20 cellular contexts compared by ENCODE assay signal in the genomic region with DNA sequence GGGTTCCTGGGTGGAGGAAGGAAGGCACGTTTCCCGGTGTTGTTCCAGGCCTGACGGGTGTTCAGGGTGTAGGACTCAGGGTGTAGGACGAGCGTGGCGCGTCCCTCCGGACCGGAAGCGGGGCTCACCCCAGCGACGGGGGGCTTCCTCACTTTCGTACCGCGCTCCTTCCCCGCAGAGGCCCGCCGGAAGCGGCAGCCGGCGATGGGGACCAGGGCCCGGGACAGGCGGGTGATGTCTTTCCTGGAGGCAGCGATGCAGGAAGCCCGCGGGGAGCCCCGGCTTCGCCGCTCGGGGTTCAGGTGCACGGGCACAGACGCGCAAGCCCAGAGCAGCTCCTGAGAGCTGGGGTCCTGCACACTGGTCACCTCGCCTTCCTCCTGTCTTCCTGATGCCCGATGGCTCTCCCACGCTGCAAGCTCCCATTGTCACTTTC. TPM values are rescaled to one million over a fixed set of nuclear protein-coding genes. Genes with fewer than 3 reads are reported as not detected.
DNase-seq lines count a peak whose midpoint lies in the region; ATAC-seq, FAIRE-seq and TF ChIP-seq lines count a peak whose summit lies in the region.
"Had no signal": no experiment of that assay in that cellular context is flagged by ENCODE, and none has a peak within 500 bp of the region (broad histone marks: within the 10 kb centered on the region; RNA-seq: fewer than 3 reads in every experiment).

No MANE protein-coding gene starts in this region.

- H3K36me3 ChIP-seq in left ventricle myocardium inferior (no peaks in the 10 kb centered on the region), heart left ventricle (no peaks in the 10 kb centered on the region), HepG2 (replicated peaks in 1 of 2; ENCODE audit: control insufficient read depth in 1 of 2, insufficient read depth in 2 of 2, low read length in 2 of 2) (no peaks in the 10 kb centered on the region), testis (ENCODE audit: low read depth, missing control alignments) (no peaks in the 10 kb centered on the region)
- H3K36me3 ChIP-seq: lower lobe of right lung, sigmoid colon had no signal

- TF ChIP-seq EP300 in HepG2 (IDR thresholded peaks at IDR 0.05; ENCODE audit: low read depth in 2 of 2, low read length in 2 of 2) (no peak), HepG2 (CRISPR knock-in tag; IDR thresholded peaks at IDR 0.05; ENCODE audit: borderline replicate concordance) (no peak)

- H3K79me2 ChIP-seq in HepG2 (ENCODE audit: insufficient read depth, low read length): no peaks in the 10 kb centered on the region

- POLR2A ChIA-PET in HepG2 (lab: Yijun Ruan, JAX): no interaction called here

- H3K27ac Mint-ChIP-seq in activated naive CD8-positive, alpha-beta T cell treated with anti-CD3 and anti-CD28 coated beads for 36 hours: no peak overlapping the region
- H3K27ac Mint-ChIP-seq: brain had no signal

- ATAC-seq in heart left ventricle (no peak), HepG2 (no peak; the same call in 2 of the 3 replicates)

- no peak for TF ChIP-seq RAD21 in HepG2 (CRISPR knock-in tag; IDR thresholded peaks at IDR 0.05)

- no peaks in the 10 kb centered on the region for H3K36me3 Mint-ChIP-seq in activated naive CD8-positive, alpha-beta T cell treated with anti-CD3 and anti-CD28 coated beads for 36 hours
- H3K36me3 Mint-ChIP-seq: brain had no signal

- H3K27me3 Mint-ChIP-seq in activated naive CD8-positive, alpha-beta T cell treated with anti-CD3 and anti-CD28 coated beads for 36 hours: peaks cover 56% of the 10 kb centered on the region

- CTCF ChIA-PET in HepG2 (lab: Yijun Ruan, JAX; ENCODE audit: low intra/inter-chr PET ratio, low total read pairs): no interaction called here

- peaks cover 10% of the 10 kb centered on the region for H3K4me1 Mint-ChIP-seq in activated naive CD8-positive, alpha-beta T cell treated with anti-CD3 and anti-CD28 coated beads for 36 hours
- H3K4me1 Mint-ChIP-seq: brain, neural crest cell had no signal

- intact Hi-C loops in left ventricle myocardium inferior (cut with micrococcal nuclease) (no loop called here), heart left ventricle (cut with DNase I) (no loop called here), HepG2 (cut with micrococcal nuclease; ENCODE audit: unreplicated experiment) (no loop called here), testis (cut with DNase I; ENCODE audit: low total_unique reads) (no loop called here)

- H4K20me1 ChIP-seq in HepG2 (ENCODE audit: insufficient read depth, low read length): no peaks in the 10 kb centered on the region

- H3K9me3 Mint-ChIP-seq in activated naive CD8-positive, alpha-beta T cell treated with anti-CD3 and anti-CD28 coated beads for 36 hours: peaks cover 7% of the 10 kb centered on the region

- no peak overlapping the region for H3K9ac ChIP-seq in HepG2 (ENCODE audit: insufficient read depth, low read depth, low read length)

- H3K4me2 ChIP-seq in HepG2 (ENCODE audit: low read depth, low read length): peak overlapping the region; percentile 47

- peak overlapping the region; percentile 17 for H3K4me3 ChIP-seq in left ventricle myocardium inferior
- H3K4me3 ChIP-seq in heart left ventricle: no peak overlapping the region
- peak overlapping the region in 1 of 3 experiments; percentile 23; a peak in 1 of 6 replicates for H3K4me3 ChIP-seq in HepG2 (replicated peaks in 1 of 3; ENCODE audit: insufficient read depth in 1 of 3, low read depth in 2 of 3, low read length in 3 of 3)
- peak overlapping the region; percentile 29 to 32 for H3K4me3 ChIP-seq in testis
- H3K4me3 ChIP-seq: lower lobe of right lung, sigmoid colon had no signal

- in situ Hi-C loops in HepG2 (cut with HindIII; ENCODE audit: extremely low pct_ligation_motif_present, low pct_unique_long_range_greater_than_20kb): no loop called here

- no peak overlapping the region for H2AFZ ChIP-seq in HepG2 (ENCODE audit: low read length)

- no peak for DNase-seq in left ventricle myocardium inferior
- no peak for DNase-seq in heart left ventricle
- DNase-seq in activated naive CD8-positive, alpha-beta T cell treated with anti-CD3 and anti-CD28 coated beads for 36 hours: peak; percentile 24
- DNase-seq in HepG2 (ENCODE audit: low spot score): no peak
- no peak for DNase-seq in testis
- no peak for DNase-seq in NCI-H69 (lab: John Stamatoyannopoulos, UW)
- DNase-seq in amniotic stem cell (lab: John Stamatoyannopoulos, UW): no peak
- no peak for DNase-seq in NCI-H446 (lab: John Stamatoyannopoulos, UW)
- DNase-seq: activated effector memory CD4-positive, alpha-beta T cell treated with anti-CD3 and anti-CD28 coated beads, Interleukin-2, amount 50 U/mL, for 16 hours; lower lobe of right lung; NCI-H2029 treated with DMSO at 0.1 percent for 48 hours; NCI-H748 treated with DMSO at 0.1 percent for 48 hours; sigmoid colon; T-helper 1 cell had no signal

- H3K27me3 ChIP-seq in left ventricle myocardium inferior (ENCODE audit: low read depth) (peaks cover 97% of the 10 kb centered on the region), heart left ventricle (peaks cover 23 to 84% (median 53%) of the 10 kb centered on the region in 9 donors), HepG2 (ENCODE audit: control insufficient read depth in 1 of 2, insufficient read depth in 2 of 2, low read length in 2 of 2) (peaks cover 3 to 41% of the 10 kb centered on the region in 2 experiments; a peak in 4 of 5 replicates), testis (no peaks in the 10 kb centered on the region)

- H3K4me1 ChIP-seq in left ventricle myocardium inferior: peaks cover 7% of the 10 kb centered on the region
- peaks cover 0 to 5% (median 0%) of the 10 kb centered on the region in 12 donors for H3K4me1 ChIP-seq in heart left ventricle
- 0 out of 2 replicates have a peak, but pooled peaks cover 12% of the 10 kb centered on the region for H3K4me1 ChIP-seq in HepG2 (ENCODE audit: insufficient read depth, low read length)
- no peaks in the 10 kb centered on the region for H3K4me1 ChIP-seq in testis
- H3K4me1 ChIP-seq: lower lobe of right lung had no signal

- H3K9me3 ChIP-seq in left ventricle myocardium inferior (replicated peaks) (peaks cover 21% of the 10 kb centered on the region), heart left ventricle (peaks cover 0 to 21% (median 12%) of the 10 kb centered on the region in 12 donors), HepG2 (ENCODE audit: low read length) (no peaks in the 10 kb centered on the region), testis (no peaks in the 10 kb centered on the region)

- no peak for TF ChIP-seq POLR2A in heart left ventricle (IDR thresholded peaks at IDR 0.05)
- no peak for TF ChIP-seq POLR2A in HepG2 (IDR thresholded peaks at IDR 0.05; ENCODE audit: insufficient read depth in 1 of 2, low read depth in 2 of 2, low read length in 2 of 2)
- TF ChIP-seq POLR2A in testis (IDR thresholded peaks at IDR 0.05): no peak

- TF ChIP-seq CTCF in left ventricle myocardium inferior (IDR thresholded peaks at IDR 0.05; ENCODE audit: borderline replicate concordance) (no peak), heart left ventricle (IDR thresholded peaks at IDR 0.05) (no peak), HepG2 (CRISPR knock-in tag; IDR thresholded peaks at IDR 0.05) (no peak), testis (IDR thresholded peaks at IDR 0.05) (no peak)

- peak overlapping the region; percentile 52 for H3K4me3 Mint-ChIP-seq in activated naive CD8-positive, alpha-beta T cell treated with anti-CD3 and anti-CD28 coated beads for 36 hours
- H3K4me3 Mint-ChIP-seq: brain, neural crest cell had no signal

- no TSS peak for BruUV-seq in HepG2 (replicated peaks; lab: Mats Ljungman, UMichigan)

- no peak for FAIRE-seq in HepG2 (lab: Jason Lieb, UNC)
- FAIRE-seq: urothelium cell line had no signal

- no peak overlapping the region for H3K27ac ChIP-seq in left ventricle myocardium inferior (replicated peaks)
- no peak overlapping the region for H3K27ac ChIP-seq in heart left ventricle
- no peak overlapping the region for H3K27ac ChIP-seq in HepG2 (ENCODE audit: extremely low read length, insufficient read depth, low read length)
- H3K27ac ChIP-seq in testis: no peak overlapping the region
- H3K27ac ChIP-seq: lower lobe of right lung, sigmoid colon had no signal

- WGBS in heart left ventricle, 4 donors: 3 to 7% (median 5%) methylated on average over 19 to 36 of the region's 36 CpGs
- WGBS in HepG2 (ENCODE audit: low lambda C conversion rate): 10% methylated on average over 3 of the region's 36 CpGs
- 3 to 6% methylated on average over 9 to 36 of the region's 36 CpGs for WGBS in testis, 2 donors

RNA-seq across cellular contexts. Expression of a gene that starts 13.4 kb away (rescaled TPM):
- total RNA-seq in left ventricle myocardium inferior: not detected
- under 1 TPM in 1 of 9 donors, not detected in 8; 0.25 TPM for total RNA-seq in heart left ventricle
- not detected for polyA plus RNA-seq in heart left ventricle
- total RNA-seq in activated naive CD8-positive, alpha-beta T cell treated with anti-CD3 and anti-CD28 coated beads for 36 hours: not detected
- not detected in 2 replicates for total RNA-seq in HepG2 (2016; rRNA removed; fragmentation: Illumina TruSeq; extraction: Trizol)
- not detected in 2 replicates for total RNA-seq in HepG2 (2016; cell fraction: cytosol; rRNA removed; fragmentation: Illumina TruSeq; extraction: Trizol; ENCODE audit: low read depth)
- total RNA-seq in HepG2 (2016; cell fraction: insoluble cytoplasmic fraction; rRNA removed; fragmentation: Illumina TruSeq; extraction: Trizol): not detected in 2 replicates
- not detected in 2 replicates for total RNA-seq in HepG2 (2016; cell fraction: membrane; rRNA removed; fragmentation: Illumina TruSeq; extraction: Trizol)
- not detected in 2 replicates for total RNA-seq in HepG2 (2016; cell fraction: nucleus; rRNA removed; fragmentation: Illumina TruSeq; extraction: Trizol)
- polyA plus RNA-seq in HepG2 (2011; rRNA removed): 0.03 TPM in 1 of 2 replicates, not detected in the other
- polyA plus RNA-seq in HepG2 (2011; cell fraction: cytosol; rRNA removed): not detected in 2 replicates
- polyA plus RNA-seq in HepG2 (2011; cell fraction: nucleus; rRNA removed): 0.03 and 0.10 TPM in 2 replicates
- not detected in 2 replicates for polyA plus RNA-seq in HepG2 (2012)
- polyA plus RNA-seq in HepG2 (2016; cell fraction: cytosol; fragmentation: Illumina TruSeq; extraction: Trizol; ENCODE audit: low read depth): not detected in 2 replicates
- polyA plus RNA-seq in HepG2 (2016; cell fraction: insoluble cytoplasmic fraction; fragmentation: Illumina TruSeq; extraction: Trizol; ENCODE audit: low read depth): not detected in 2 replicates
- not detected in 2 replicates for polyA plus RNA-seq in HepG2 (2016; cell fraction: membrane; fragmentation: Illumina TruSeq; extraction: Trizol; ENCODE audit: low read depth)
- not detected in 2 replicates for polyA plus RNA-seq in HepG2 (2016; cell fraction: nucleus; fragmentation: Illumina TruSeq; extraction: Trizol; ENCODE audit: insufficient read depth, low read depth)
- polyA minus RNA-seq in HepG2 (2011; rRNA and poly(A)+ RNA removed; ENCODE audit: low replicate concordance): 9.2 TPM in 1 of 2 replicates, not detected in the other
- polyA minus RNA-seq in HepG2 (2011; cell fraction: cytosol; rRNA and poly(A)+ RNA removed): not detected in 2 replicates
- not detected in 2 replicates for polyA minus RNA-seq in HepG2 (2011; cell fraction: nucleus; rRNA and poly(A)+ RNA removed)
- 1 to 10 TPM; 2.7 to 2.8 TPM for total RNA-seq in testis
- 2.3 TPM for polyA plus RNA-seq in testis (ENCODE audit: insufficient read depth, low read depth, low replicate concordance)
- total RNA-seq: HT-29, lower lobe of right lung, neural crest cell, RPMI7951, sigmoid colon had no signal

RNA-seq across cellular contexts. Expression of a gene that starts 13.5 kb away (rescaled TPM):
- not detected for total RNA-seq in left ventricle myocardium inferior
- total RNA-seq in heart left ventricle: not detected
- polyA plus RNA-seq in heart left ventricle: not detected
- not detected for total RNA-seq in activated naive CD8-positive, alpha-beta T cell treated with anti-CD3 and anti-CD28 coated beads for 36 hours
- total RNA-seq in HepG2 (2016; rRNA removed; fragmentation: Illumina TruSeq; extraction: Trizol): not detected in 2 replicates
- total RNA-seq in HepG2 (2016; cell fraction: cytosol; rRNA removed; fragmentation: Illumina TruSeq; extraction: Trizol; ENCODE audit: low read depth): not detected in 2 replicates
- not detected in 2 replicates for total RNA-seq in HepG2 (2016; cell fraction: insoluble cytoplasmic fraction; rRNA removed; fragmentation: Illumina TruSeq; extraction: Trizol)
- not detected in 2 replicates for total RNA-seq in HepG2 (2016; cell fraction: membrane; rRNA removed; fragmentation: Illumina TruSeq; extraction: Trizol)
- not detected in 2 replicates for total RNA-seq in HepG2 (2016; cell fraction: nucleus; rRNA removed; fragmentation: Illumina TruSeq; extraction: Trizol)
- polyA plus RNA-seq in HepG2 (2011; rRNA removed): not detected in 2 replicates
- not detected in 2 replicates for polyA plus RNA-seq in HepG2 (2011; cell fraction: cytosol; rRNA removed)
- polyA plus RNA-seq in HepG2 (2011; cell fraction: nucleus; rRNA removed): not detected in 2 replicates
- not detected in 2 replicates for polyA plus RNA-seq in HepG2 (2012)
- polyA plus RNA-seq in HepG2 (2016; cell fraction: cytosol; fragmentation: Illumina TruSeq; extraction: Trizol; ENCODE audit: low read depth): not detected in 2 replicates
- not detected in 2 replicates for polyA plus RNA-seq in HepG2 (2016; cell fraction: insoluble cytoplasmic fraction; fragmentation: Illumina TruSeq; extraction: Trizol; ENCODE audit: low read depth)
- not detected in 2 replicates for polyA plus RNA-seq in HepG2 (2016; cell fraction: membrane; fragmentation: Illumina TruSeq; extraction: Trizol; ENCODE audit: low read depth)
- polyA plus RNA-seq in HepG2 (2016; cell fraction: nucleus; fragmentation: Illumina TruSeq; extraction: Trizol; ENCODE audit: insufficient read depth, low read depth): not detected in 2 replicates
- 0.04 and 3.0 TPM in 2 replicates for polyA minus RNA-seq in HepG2 (2011; rRNA and poly(A)+ RNA removed; ENCODE audit: low replicate concordance)
- 0.18 TPM in 1 of 2 replicates, not detected in the other for polyA minus RNA-seq in HepG2 (2011; cell fraction: cytosol; rRNA and poly(A)+ RNA removed)
- not detected in 2 replicates for polyA minus RNA-seq in HepG2 (2011; cell fraction: nucleus; rRNA and poly(A)+ RNA removed)
- 1 to 10 TPM; 1.9 to 2.6 TPM for total RNA-seq in testis
- polyA plus RNA-seq in testis (ENCODE audit: insufficient read depth, low read depth, low replicate concordance): 1.3 TPM
- total RNA-seq: HT-29, lower lobe of right lung, sigmoid colon had no signal
- polyA plus RNA-seq: sigmoid colon had no signal

RNA-seq across cellular contexts. Expression of a gene that starts 45.6 kb away (rescaled TPM):
- total RNA-seq in left ventricle myocardium inferior (not detected), heart left ventricle (not detected), HepG2 (2016; rRNA removed; fragmentation: Illumina TruSeq; extraction: Trizol) (not detected in 2 replicates), testis (10 to 100 TPM in 1 of 2 donors, 1 to 10 TPM in 1; 6.6 to 14.8 TPM)
- polyA plus RNA-seq in heart left ventricle (not detected), HepG2 (2011; rRNA removed) (not detected in 2 replicates), testis (ENCODE audit: insufficient read depth, low read depth, low replicate concordance) (2.8 TPM)
- not detected for total RNA-seq in activated naive CD8-positive, alpha-beta T cell treated with anti-CD3 and anti-CD28 coated beads for 36 hours
- not detected in 2 replicates for total RNA-seq in HepG2 (2016; cell fraction: cytosol; rRNA removed; fragmentation: Illumina TruSeq; extraction: Trizol; ENCODE audit: low read depth)
- total RNA-seq in HepG2 (2016; cell fraction: insoluble cytoplasmic fraction; rRNA removed; fragmentation: Illumina TruSeq; extraction: Trizol): not detected in 2 replicates
- total RNA-seq in HepG2 (2016; cell fraction: membrane; rRNA removed; fragmentation: Illumina TruSeq; extraction: Trizol): not detected in 2 replicates
- not detected in 2 replicates for total RNA-seq in HepG2 (2016; cell fraction: nucleus; rRNA removed; fragmentation: Illumina TruSeq; extraction: Trizol)
- polyA plus RNA-seq in HepG2 (2011; cell fraction: cytosol; rRNA removed): not detected in 2 replicates
- not detected in 2 replicates for polyA plus RNA-seq in HepG2 (2011; cell fraction: nucleus; rRNA removed)
- not detected in 2 replicates for polyA plus RNA-seq in HepG2 (2012)
- not detected in 2 replicates for polyA plus RNA-seq in HepG2 (2016; cell fraction: cytosol; fragmentation: Illumina TruSeq; extraction: Trizol; ENCODE audit: low read depth)
- not detected in 2 replicates for polyA plus RNA-seq in HepG2 (2016; cell fraction: insoluble cytoplasmic fraction; fragmentation: Illumina TruSeq; extraction: Trizol; ENCODE audit: low read depth)
- not detected in 2 replicates for polyA plus RNA-seq in HepG2 (2016; cell fraction: membrane; fragmentation: Illumina TruSeq; extraction: Trizol; ENCODE audit: low read depth)
- not detected in 2 replicates for polyA plus RNA-seq in HepG2 (2016; cell fraction: nucleus; fragmentation: Illumina TruSeq; extraction: Trizol; ENCODE audit: insufficient read depth, low read depth)
- not detected in 2 replicates for polyA minus RNA-seq in HepG2 (2011; rRNA and poly(A)+ RNA removed; ENCODE audit: low replicate concordance)
- polyA minus RNA-seq in HepG2 (2011; cell fraction: cytosol; rRNA and poly(A)+ RNA removed): not detected in 2 replicates
- not detected in 2 replicates for polyA minus RNA-seq in HepG2 (2011; cell fraction: nucleus; rRNA and poly(A)+ RNA removed)
- total RNA-seq: HT-29, lower lobe of right lung, M059J, neural crest cell, RPMI7951, sigmoid colon had no signal
- polyA plus RNA-seq: sigmoid colon had no signal

Comparison
In these comparisons a context has a peak if more than half of its experiments do, and no peak if none do; other contexts are left out.
1. H3K4me3 ChIP-seq: peak in left ventricle myocardium inferior (single experiment) and testis (2 of 2); none in heart left ventricle (0 of 12).